In genomic region chr2:241110607-241111442, GRCh38 we compare ENCODE assay signal across 9 cellular contexts. TPM values are rescaled to one million over a fixed set of nuclear protein-coding genes. Genes with fewer than 3 reads are reported as not detected.
DNase-seq lines count a peak whose midpoint lies in the region; ATAC-seq, FAIRE-seq and TF ChIP-seq lines count a peak whose summit lies in the region.
"Had no signal": no experiment of that assay in that cellular context is flagged by ENCODE, and none has a peak within 500 bp of the region (broad histone marks: within the 10 kb centered on the region; RNA-seq: fewer than 3 reads in every experiment).

No MANE protein-coding gene starts in this region.

- no peak for FAIRE-seq in frontal cortex (lab: Jason Lieb, UNC)

- CTCF ChIA-PET in activated B cell treated with CpG ODN at 0.5 μM for 24 hours (lab: Charles Lee), result interaction anchor here (1.5 to 2.0 kb wide), 3 partner anchors 33 to 128 kb away, joined by 4 to 12 read pairs (median 9); partner anchors contain the start of gene PPP1R7

- H3K4me3 Mint-ChIP-seq in activated T-cell treated with anti-CD3 and anti-CD28 coated beads, Interleukin-2, amount 50 U/mL, for 72 hours, result peak overlapping the region; percentile 67 to 84
- H3K4me3 Mint-ChIP-seq in activated B cell treated with CpG ODN at 0.5 μM for 24 hours, result peak overlapping the region; percentile 70

- peak in 1 of 2 donors; percentile 19 for ATAC-seq in activated T-cell treated with anti-CD3 and anti-CD28 coated beads, Interleukin-2, amount 50 U/mL, for 72 hours (replicated peaks in 1 of 2)
- ATAC-seq in GM21723 (IDR thresholded peaks at IDR 0.05; ENCODE audit: unreplicated experiment) (peak; percentile 53), activated B cell treated with CpG ODN at 0.5 μM for 24 hours (ENCODE audit: low read depth) (peak; percentile 80)
- ATAC-seq in stimulated activated naive CD8-positive, alpha-beta T cell treated with anti-CD3 and anti-CD28 coated beads, Interleukin-15, Interleukin-2, amounts not matched to agents 100 U/mL and 50 U/mL, for 24 hours, result peak; percentile 7

- H3K36me3 Mint-ChIP-seq in activated T-cell treated with anti-CD3 and anti-CD28 coated beads, Interleukin-2, amount 50 U/mL, for 72 hours (ENCODE audit: insufficient read depth in 2 of 2), result peaks cover 20 to 39% of the 10 kb centered on the region in 2 donors
- peaks cover 46% of the 10 kb centered on the region for H3K36me3 Mint-ChIP-seq in activated B cell treated with CpG ODN at 0.5 μM for 24 hours (ENCODE audit: low read depth)

- no peak for DNase-seq in activated T-cell treated with anti-CD3 and anti-CD28 coated beads, Interleukin-2, amount 50 U/mL, for 72 hours
- no peak for DNase-seq in activated T-cell treated with anti-CD3 and anti-CD28 coated beads, Interleukin-2, amount 50 U/mL, for 1 hour
- DNase-seq in activated B cell treated with CpG ODN at 0.5 μM for 24 hours (peak; percentile 46), substantia nigra (lab: John Stamatoyannopoulos, UW) (no peak), NOMO-1 treated with DMSO at 0.1 percent for 48 hours (lab: John Stamatoyannopoulos, UW; ENCODE audit: unreplicated experiment) (no peak), frontal cortex (ENCODE audit: low spot score in 2 of 2) (no peak)
- no peak for DNase-seq in stimulated activated naive CD8-positive, alpha-beta T cell treated with anti-CD3 and anti-CD28 coated beads, Interleukin-15, Interleukin-2, amounts not matched to agents 100 U/mL and 50 U/mL, for 24 hours

- H3K27me3 Mint-ChIP-seq in activated T-cell treated with anti-CD3 and anti-CD28 coated beads, Interleukin-2, amount 50 U/mL, for 72 hours (ENCODE audit: low read depth), result no peaks in the 10 kb centered on the region
- H3K27me3 Mint-ChIP-seq in activated B cell treated with CpG ODN at 0.5 μM for 24 hours, result no peaks in the 10 kb centered on the region

- peaks cover 51% of the 10 kb centered on the region for H3K4me1 Mint-ChIP-seq in activated T-cell treated with anti-CD3 and anti-CD28 coated beads, Interleukin-2, amount 50 U/mL, for 72 hours (ENCODE audit: low read depth)
- H3K4me1 Mint-ChIP-seq in activated B cell treated with CpG ODN at 0.5 μM for 24 hours, result peaks cover 53% of the 10 kb centered on the region
- H3K4me1 Mint-ChIP-seq: neural crest cell had no signal

- no peaks in the 10 kb centered on the region for H3K9me3 Mint-ChIP-seq in activated T-cell treated with anti-CD3 and anti-CD28 coated beads, Interleukin-2, amount 50 U/mL, for 72 hours
- no peaks in the 10 kb centered on the region for H3K9me3 Mint-ChIP-seq in activated B cell treated with CpG ODN at 0.5 μM for 24 hours
- H3K9me3 Mint-ChIP-seq: neural crest cell had no signal

- H3K27ac Mint-ChIP-seq in activated T-cell treated with anti-CD3 and anti-CD28 coated beads, Interleukin-2, amount 50 U/mL, for 72 hours, result no peak overlapping the region
- peak overlapping the region; percentile 94 for H3K27ac Mint-ChIP-seq in activated B cell treated with CpG ODN at 0.5 μM for 24 hours

- intact Hi-C loops in activated B cell treated with CpG ODN at 0.5 μM for 24 hours (cut with micrococcal nuclease), result loop anchor here (1.0 kb wide), 4 partner anchors 9 to 70 kb away; partner anchors contain the start of genes MTERF4 and PPP1R7

- POLR2A ChIA-PET in activated B cell treated with CpG ODN at 0.5 μM for 24 hours (lab: Charles Lee), result interaction anchor here (0.7 to 6.9 kb wide), 20 partner anchors 9 to 545 kb away, joined by 3 to 142 read pairs (median 4); partner anchors contain the start of genes HDLBP, MTERF4, PASK and PPP1R7

- no peak for TF ChIP-seq CTCF in activated B cell treated with CpG ODN at 0.5 μM for 24 hours (IDR thresholded peaks at IDR 0.05)

- no peak overlapping the region for H3K27ac ChIP-seq in substantia nigra (ENCODE audit: low read depth, low read length, poor library complexity, severe bottlenecking)

RNA-seq across cellular contexts. Expression of gene MTERF4, which starts 8.7 kb away (rescaled TPM):
- 10 to 100 TPM; 48.7 to 53.7 TPM for total RNA-seq in activated T-cell treated with anti-CD3 and anti-CD28 coated beads, Interleukin-2, amount 50 U/mL, for 72 hours
- total RNA-seq in activated B cell treated with CpG ODN at 0.5 μM for 24 hours (99.7 and 122 TPM in 2 replicates), frontal cortex (32.6 TPM)

RNA-seq across cellular contexts. Expression of gene PASK, which starts 38.4 kb away (rescaled TPM):
- total RNA-seq in activated T-cell treated with anti-CD3 and anti-CD28 coated beads, Interleukin-2, amount 50 U/mL, for 72 hours, result 100 to 1,000 TPM; 123 to 171 TPM
- total RNA-seq in activated B cell treated with CpG ODN at 0.5 μM for 24 hours, result 113 and 150 TPM in 2 replicates
- total RNA-seq in frontal cortex, result 15.1 TPM

RNA-seq across cellular contexts. Expression of gene PPP1R7, which starts 39.4 kb away (rescaled TPM):
- total RNA-seq in activated T-cell treated with anti-CD3 and anti-CD28 coated beads, Interleukin-2, amount 50 U/mL, for 72 hours, result 10 to 100 TPM; 89.1 to 97.8 TPM
- total RNA-seq in activated B cell treated with CpG ODN at 0.5 μM for 24 hours, result 72.0 and 74.5 TPM in 2 replicates
- total RNA-seq in frontal cortex, result 48.9 TPM
